Comparison of ENCODE assay signal across 8 cellular contexts in the genomic region with DNA sequence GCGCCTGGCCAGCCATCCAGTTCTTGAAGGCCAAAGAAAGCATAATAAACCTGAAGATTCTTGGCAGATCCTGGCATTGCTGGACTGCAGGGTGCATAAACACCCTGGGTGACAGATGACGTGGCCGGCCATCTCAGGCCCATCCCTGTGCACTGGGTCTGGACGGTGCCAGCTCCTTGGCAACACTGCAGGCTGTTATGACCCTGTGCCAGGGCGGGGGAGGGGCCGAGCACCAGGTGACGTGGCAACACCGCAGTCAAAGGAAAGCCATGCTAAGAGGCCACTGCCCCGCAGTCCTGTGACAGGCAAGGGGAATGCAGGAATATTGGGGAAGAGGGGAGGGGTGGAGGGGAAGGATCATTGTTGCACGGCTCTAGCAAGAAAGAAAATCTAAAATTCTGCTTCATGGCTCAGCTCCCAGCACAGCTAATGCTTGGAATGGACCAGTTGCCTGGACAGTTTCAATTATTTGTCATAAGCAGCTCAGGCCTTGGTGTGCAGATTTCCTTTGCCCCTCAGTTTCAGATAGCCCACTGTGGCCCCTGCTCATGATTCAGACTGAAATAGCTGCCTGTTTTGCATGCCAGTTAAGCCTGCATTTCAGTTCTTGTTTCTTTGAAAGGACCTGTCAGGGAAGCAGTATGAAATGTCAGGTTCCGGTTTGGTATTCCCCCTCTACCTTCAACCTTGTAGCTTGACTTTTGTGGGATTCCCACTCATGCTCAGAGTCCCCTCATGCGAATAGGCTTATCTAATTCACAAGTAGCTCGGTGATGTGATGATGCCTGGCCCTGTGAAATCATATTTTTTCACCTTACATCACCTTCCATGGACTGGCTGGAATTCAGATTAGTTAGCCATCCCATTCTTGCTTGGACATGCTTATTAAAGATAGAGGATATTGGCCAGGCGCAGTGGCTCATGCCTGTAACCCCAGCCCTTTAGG. TPM values are rescaled to one million over a fixed set of nuclear protein-coding genes. Genes with fewer than 3 reads are reported as not detected.
DNase-seq lines count a peak whose midpoint lies in the region; ATAC-seq and TF ChIP-seq lines count a peak whose summit lies in the region.

No MANE protein-coding gene starts in this region.

- peak; percentile 27 for DNase-seq in D341Med (ENCODE audit: low spot score)
- peak; percentile 75 for DNase-seq in left ventricle myocardium inferior
- no peak for DNase-seq in HEK293T (ENCODE audit: extremely low spot score)
- DNase-seq in stimulated activated CD4-positive, alpha-beta T cell treated with anti-CD3 and anti-CD28 coated beads, Interleukin-2, amount 100 ng/mL, for 48 hours, result no peak

- H3K4me3 ChIP-seq in SU-DHL-6 (ENCODE audit: insufficient read depth, low read length, poor library complexity, severe bottlenecking), result peak overlapping the region; percentile 20
- no peak overlapping the region for H3K4me3 ChIP-seq in left ventricle myocardium inferior
- no peak overlapping the region for H3K4me3 ChIP-seq in skeletal muscle tissue (ENCODE audit: low read length in 3 of 3)

- CTCF ChIA-PET in HEK293T (lab: Yijun Ruan, JAX), result no interaction called here

- intact Hi-C loops in left ventricle myocardium inferior (cut with micrococcal nuclease), result no loop called here

- peaks cover 45% of the 10 kb centered on the region for H3F3A ChIP-seq in SU-DHL-6 (ENCODE audit: insufficient read depth)

- peaks cover 10% of the 10 kb centered on the region for H3K4me1 ChIP-seq in left ventricle myocardium inferior
- peaks cover 7 to 9% (median 8%) of the 10 kb centered on the region in 3 donors for H3K4me1 ChIP-seq in skeletal muscle tissue (ENCODE audit: control insufficient read depth in 3 of 3, insufficient read depth in 3 of 3, low read length in 3 of 3)

- H3K4me2 ChIP-seq in SU-DHL-6 (ENCODE audit: low read depth, low read length, poor library complexity, severe bottlenecking), result peak overlapping the region; percentile 61

- H3K36me3 ChIP-seq in SU-DHL-6 (ENCODE audit: low read length), result no peaks in the 10 kb centered on the region
- H3K36me3 ChIP-seq in left ventricle myocardium inferior, result no peaks in the 10 kb centered on the region
- H3K36me3 ChIP-seq in skeletal muscle tissue (ENCODE audit: control insufficient read depth in 3 of 3, insufficient read depth in 3 of 3, low read length in 3 of 3), result no peaks in the 10 kb centered on the region

- H3K79me2 ChIP-seq in SU-DHL-6 (ENCODE audit: insufficient read depth, low read length), result no peaks in the 10 kb centered on the region

- H3K9me3 ChIP-seq in SU-DHL-6 (ENCODE audit: insufficient read depth, low read length) (no peaks in the 10 kb centered on the region), left ventricle myocardium inferior (replicated peaks) (no peaks in the 10 kb centered on the region), skeletal muscle tissue (ENCODE audit: control insufficient read depth in 3 of 3, low read length in 3 of 3) (no peaks in the 10 kb centered on the region)

- POLR2A ChIA-PET in HEK293T (lab: Yijun Ruan, JAX), result interaction anchor here (1.2 kb wide), 1 partner anchor 30 kb away, joined by 3 read pairs; the partner anchor contains the start of gene DDX6

- ATAC-seq in GM19328 (IDR thresholded peaks at IDR 0.05; ENCODE audit: unreplicated experiment), result peak; percentile 77
- peak; percentile 92 for ATAC-seq in HG03159 (IDR thresholded peaks at IDR 0.05; ENCODE audit: unreplicated experiment)

- H3K27me3 ChIP-seq in SU-DHL-6 (ENCODE audit: low read length) (no peaks in the 10 kb centered on the region), left ventricle myocardium inferior (ENCODE audit: low read depth) (no peaks in the 10 kb centered on the region), skeletal muscle tissue (ENCODE audit: control insufficient read depth in 3 of 3, insufficient read depth in 3 of 3, low read length in 3 of 3) (no peaks in the 10 kb centered on the region)

- peak overlapping the region; percentile 0 for H2AFZ ChIP-seq in SU-DHL-6 (ENCODE audit: low read depth, low read length, severe bottlenecking)

- H4K20me1 ChIP-seq in SU-DHL-6 (ENCODE audit: low read depth, low read length), result no peaks in the 10 kb centered on the region

- H3K9me2 ChIP-seq in SU-DHL-6 (replicated peaks; ENCODE audit: insufficient read depth, low read length), result no peaks in the 10 kb centered on the region

- no peak for TF ChIP-seq CTCF in SU-DHL-6 (IDR thresholded peaks at IDR 0.05; ENCODE audit: insufficient read depth, low read length, poor library complexity, severe bottlenecking)
- no peak for TF ChIP-seq CTCF in left ventricle myocardium inferior (IDR thresholded peaks at IDR 0.05; ENCODE audit: borderline replicate concordance)

- H3K27ac ChIP-seq in SU-DHL-6 (ENCODE audit: low read depth, low read length), result peak overlapping the region; percentile 92
- H3K27ac ChIP-seq in left ventricle myocardium inferior (replicated peaks), result peak overlapping the region; percentile 87
- H3K27ac ChIP-seq in skeletal muscle tissue (ENCODE audit: low read depth, low read length), result peak overlapping the region; percentile 69

- H3K9ac ChIP-seq in SU-DHL-6 (ENCODE audit: low read length), result peak overlapping the region; percentile 56
- peak overlapping the region in 2 of 3 donors; percentile 27 to 69 for H3K9ac ChIP-seq in skeletal muscle tissue (ENCODE audit: low read depth in 1 of 3, low read length in 3 of 3)

TF ChIP-seq in HEK293T, 16 proteins besides CTCF, POLR2A, EP300 and RAD21:
- TF ChIP-seq L3MBTL2 (conservative IDR thresholded peaks at IDR 0.05) (no peak), BHLHE40 (IDR thresholded peaks at IDR 0.05; ENCODE audit: borderline replicate concordance) (no peak), LEF1 (IDR thresholded peaks at IDR 0.05; ENCODE audit: borderline replicate concordance) (no peak), TARDBP (IDR thresholded peaks at IDR 0.05) (no peak), CTBP1 (IDR thresholded peaks at IDR 0.05; ENCODE audit: borderline replicate concordance) (no peak), PKNOX1 (IDR thresholded peaks at IDR 0.05) (no peak), SP1 (IDR thresholded peaks at IDR 0.05) (no peak), ELF4 (IDR thresholded peaks at IDR 0.05) (no peak), FOXM1 (IDR thresholded peaks at IDR 0.05; ENCODE audit: borderline replicate concordance) (no peak), NFRKB (IDR thresholded peaks at IDR 0.05) (no peak), HDGF (IDR thresholded peaks at IDR 0.05; ENCODE audit: borderline replicate concordance) (no peak), FOXA1 (IDR thresholded peaks at IDR 0.05) (no peak), FOXK2 (IDR thresholded peaks at IDR 0.05) (no peak), SUZ12 (IDR thresholded peaks at IDR 0.05) (no peak), ZNF384 (IDR thresholded peaks at IDR 0.05) (no peak), ARNT (IDR thresholded peaks at IDR 0.05) (no peak)

RNA-seq across cellular contexts. Expression of gene DDX6, which starts 29.7 kb away (rescaled TPM):
- total RNA-seq in left ventricle myocardium inferior (134 TPM), skeletal muscle tissue (103 TPM)

Comparison
In these comparisons a context has a peak if more than half of its experiments do, and no peak if none do; other contexts are left out.
1. DNase-seq: peak in D341Med (single experiment) and left ventricle myocardium inferior (single experiment); none in HEK293T (single experiment) and stimulated activated CD4-positive, alpha-beta T cell treated with anti-CD3 and anti-CD28 coated beads, Interleukin-2, amount 100 ng/mL, for 48 hours (0 of 2).
2. Peak in every context shown above with its lines, with median percentiles within 50 percentile points of each other: H3K27ac ChIP-seq.